ENCODE assay signal across 16 cellular contexts in the genomic region with DNA sequence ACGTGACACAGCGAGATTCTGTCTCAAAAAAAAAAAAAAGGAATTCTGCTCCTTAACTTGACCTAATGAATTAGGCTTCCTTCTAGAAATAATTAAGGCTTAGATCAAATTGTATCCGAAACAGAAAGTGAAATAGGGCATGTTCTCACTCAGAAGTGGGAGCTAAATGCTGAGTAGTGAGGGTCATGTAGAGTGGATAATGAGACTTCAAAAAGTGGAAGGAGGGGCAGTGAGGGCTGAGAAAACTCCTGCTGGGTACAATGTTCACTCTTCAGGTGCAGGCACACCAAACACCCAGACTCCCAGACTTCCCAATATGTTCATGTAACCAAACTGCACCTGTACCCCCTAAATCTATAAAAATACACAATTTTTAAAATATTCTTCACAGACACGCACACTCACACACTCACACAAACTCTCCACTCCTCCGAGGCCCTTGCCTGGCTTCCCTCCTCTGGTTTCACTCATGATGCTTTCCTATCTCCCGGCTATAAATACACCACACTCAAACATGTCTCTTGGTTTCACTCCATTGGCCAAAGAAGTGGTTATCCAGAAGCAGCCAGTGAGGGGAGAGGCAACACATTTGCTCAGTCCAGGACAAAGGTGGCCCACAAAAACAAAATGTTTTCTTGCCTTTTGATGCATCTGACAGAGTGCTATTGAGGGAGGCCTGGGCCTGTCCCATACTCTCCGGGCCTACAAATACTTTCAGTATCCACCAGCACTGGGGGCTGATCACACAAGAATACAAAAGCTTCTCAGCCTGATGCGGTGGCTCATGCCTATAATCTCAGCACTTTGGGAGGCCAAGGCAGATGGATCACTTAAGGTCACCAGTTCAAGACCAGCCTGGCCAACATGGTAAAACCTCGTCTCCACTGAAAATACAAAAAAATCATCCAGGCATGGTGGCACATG.
DNase-seq lines count a peak whose midpoint lies in the region; ATAC-seq, FAIRE-seq and TF ChIP-seq lines count a peak whose summit lies in the region.
"Had no signal": no experiment of that assay in that cellular context is flagged by ENCODE, and none has a peak within 500 bp of the region (broad histone marks: within the 10 kb centered on the region; RNA-seq: fewer than 3 reads in every experiment).

No MANE protein-coding gene starts in this region.

- no peaks in the 10 kb centered on the region for H3K9me3 ChIP-seq in H1 (ENCODE audit: insufficient read depth in 2 of 2, low read depth in 1 of 2, low read length in 1 of 2)
- no peaks in the 10 kb centered on the region for H3K9me3 ChIP-seq in small intestine (ENCODE audit: control insufficient read depth, low read depth)
- H3K9me3 ChIP-seq: SJSA1, tibial artery had no signal

- no peak overlapping the region for H2BK5ac ChIP-seq in H1 (ENCODE audit: low read depth, low read length)

- no peak overlapping the region for H3K14ac ChIP-seq in H1 (ENCODE audit: insufficient read length)

- no peaks in the 10 kb centered on the region for H3K23me2 ChIP-seq in H1 (ENCODE audit: low read depth, low read length)

- no peak overlapping the region for H4K5ac ChIP-seq in H1 (ENCODE audit: insufficient read length, low read depth, low read length)

- CTCF ChIA-PET in H1 (lab: Charles Lee; ENCODE audit: partially characterized antibody) = interaction anchor here (0.6 kb wide), 1 partner anchor 164 kb away, joined by 3 read pairs; no protein-coding TSS in a partner anchor

- H3K27me3 ChIP-seq in H1 (replicated peaks in 1 of 4; ENCODE audit: control insufficient read depth in 3 of 4, extremely low read depth in 1 of 4, insufficient read depth in 3 of 4, low read length in 3 of 4) = no peaks in the 10 kb centered on the region
- H3K27me3 ChIP-seq in small intestine (ENCODE audit: control insufficient read depth in 2 of 2, insufficient read depth in 2 of 2, low read length in 2 of 2) = no peaks in the 10 kb centered on the region
- H3K27me3 ChIP-seq: brain microvascular endothelial cell, SJSA1, tibial artery had no signal

- TF ChIP-seq EP300 in H1 (IDR thresholded peaks at IDR 0.05; ENCODE audit: borderline replicate concordance in 1 of 2, low read depth in 2 of 2, low read length in 2 of 2) = no peak

- no peak for TF ChIP-seq POLR2A in H1 (IDR thresholded peaks at IDR 0.05; ENCODE audit: control extremely low read depth in 1 of 2, low read depth in 2 of 2, low read length in 2 of 2)

- no peak overlapping the region for H3K18ac ChIP-seq in H1 (ENCODE audit: extremely low read depth, low read length)

- no peak overlapping the region for H2BK20ac ChIP-seq in H1 (ENCODE audit: low read length)

- H2AFZ ChIP-seq in H1 (ENCODE audit: low read length) = no peak overlapping the region

- no peaks in the 10 kb centered on the region for H3K79me2 ChIP-seq in H1 (ENCODE audit: control insufficient read depth in 1 of 2, insufficient read depth in 2 of 2, low read length in 2 of 2)

- no peak overlapping the region for H2AK5ac ChIP-seq in H1 (ENCODE audit: low read depth, low read length)

- DNase-seq in NCI-H2196 (lab: John Stamatoyannopoulos, UW; ENCODE audit: unreplicated experiment) (peak; percentile 2), NCI-H2196 treated with DMSO at 0.1 percent for 48 hours (lab: John Stamatoyannopoulos, UW; ENCODE audit: unreplicated experiment) (no peak), NCI-H2107 (lab: John Stamatoyannopoulos, UW) (peak; percentile 44), H1 (ENCODE audit: low read depth in 1 of 2, low spot score in 2 of 2) (no peak), small intestine (peak; percentile 74), activated gamma-delta T cell (lab: John Stamatoyannopoulos, UW) (no peak), GOT3 (lab: John Stamatoyannopoulos, UW) (no peak)
- DNase-seq: activated T-cell treated with anti-CD3 and anti-CD28 coated beads, Interleukin-2, amount 50 U/mL, for 48 hours; brain microvascular endothelial cell; DMS 273 treated with DMSO at 0.1 percent for 48 hours; KBM-7; NCI-H526; tibial artery had no signal

- no peaks in the 10 kb centered on the region for H4K20me1 ChIP-seq in H1 (replicated peaks in 1 of 2; ENCODE audit: control insufficient read depth in 1 of 2, insufficient read depth in 2 of 2, low read length in 2 of 2)

- H3K4me3 ChIP-seq in H1 (ENCODE audit: extremely low read depth in 1 of 4, insufficient read depth in 2 of 4, low read depth in 3 of 4, low read length in 4 of 4) (no peak overlapping the region), small intestine (ENCODE audit: low read depth in 1 of 2, low read length in 2 of 2) (no peak overlapping the region)
- H3K4me3 ChIP-seq: SJSA1, tibial artery had no signal

- no peak for TF ChIP-seq CTCF in H1 (IDR thresholded peaks at IDR 0.05; ENCODE audit: control extremely low read depth in 1 of 3, insufficient read depth in 1 of 3, low read depth in 1 of 3, low read length in 3 of 3)

- POLR2A ChIA-PET in H1 (lab: Charles Lee; ENCODE audit: partially characterized antibody) = interaction anchor here (0.6 kb wide), 1 partner anchor 78 kb away, joined by 3 read pairs; no protein-coding TSS in a partner anchor

- ATAC-seq in HG02938 (IDR thresholded peaks at IDR 0.05; ENCODE audit: unreplicated experiment) = no peak

- no peak overlapping the region for H2BK120ac ChIP-seq in H1 (replicated peaks; ENCODE audit: low read depth, low read length)

- H3K27ac ChIP-seq in H1 (ENCODE audit: low read depth, low read length) (no peak overlapping the region), small intestine (ENCODE audit: low read depth in 1 of 2, low read length in 1 of 2) (peak overlapping the region; percentile 37 to 43)
- H3K27ac ChIP-seq: brain microvascular endothelial cell, SJSA1, tibial artery had no signal

- H3K79me1 ChIP-seq in H1 (ENCODE audit: low read depth, low read length) = no peaks in the 10 kb centered on the region

- H3K4me1 ChIP-seq in H1 (replicated peaks in 1 of 4; ENCODE audit: control insufficient read depth in 3 of 4, insufficient read depth in 4 of 4, low read length in 3 of 4) (no peaks in the 10 kb centered on the region), small intestine (ENCODE audit: control insufficient read depth in 2 of 2, insufficient read depth in 1 of 2, low read depth in 1 of 2, low read length in 1 of 2) (peaks cover 10 to 13% of the 10 kb centered on the region in 2 donors)
- H3K4me1 ChIP-seq: SJSA1, tibial artery had no signal

- no peak for TF ChIP-seq RAD21 in H1 (IDR thresholded peaks at IDR 0.05 in 1 of 2, conservative IDR thresholded peaks at IDR 0.05 in 1 of 2; ENCODE audit: low read depth in 2 of 2, low read length in 2 of 2)

- no peak overlapping the region for H3K23ac ChIP-seq in H1 (ENCODE audit: insufficient read length)

- H3K4ac ChIP-seq in H1 (replicated peaks; ENCODE audit: insufficient read length, low read depth, low read length) = no peak overlapping the region

- no peak overlapping the region for H2BK15ac ChIP-seq in H1 (ENCODE audit: low read length)

- H3K9ac ChIP-seq in H1 (replicated peaks in 1 of 4; ENCODE audit: extremely low read depth in 1 of 4, low read depth in 3 of 4, low read length in 3 of 4) = no peak overlapping the region

- H4K91ac ChIP-seq in H1 (replicated peaks; ENCODE audit: insufficient read length, low read length) = no peak overlapping the region

- H3K36me3 ChIP-seq in H1 (ENCODE audit: control insufficient read depth in 2 of 4, insufficient read depth in 4 of 4, low read length in 3 of 4) (no peaks in the 10 kb centered on the region), small intestine (ENCODE audit: control insufficient read depth in 2 of 2, insufficient read depth in 2 of 2, low read length in 2 of 2) (no peaks in the 10 kb centered on the region)
- H3K36me3 ChIP-seq: brain microvascular endothelial cell, SJSA1, tibial artery had no signal

- H4K8ac ChIP-seq in H1 (ENCODE audit: extremely low read depth, insufficient read depth, low read length) = peak overlapping the region; percentile 57; the same call in 1 of the 2 replicates

- no peak overlapping the region for H3K4me2 ChIP-seq in H1 (ENCODE audit: insufficient read depth in 1 of 2, low read depth in 2 of 2, low read length in 2 of 2)

- FAIRE-seq in H1 (lab: Jason Lieb, UNC) (no peak), small intestine (lab: Jason Lieb, UNC) (no peak)
- FAIRE-seq: A204.1 had no signal

- no peak overlapping the region for H3K56ac ChIP-seq in H1 (replicated peaks; ENCODE audit: insufficient read length, low read depth, low read length)

- H2BK12ac ChIP-seq in H1 (ENCODE audit: low read depth, low read length) = no peak overlapping the region

- 89 to 100% methylated on average over 1 to 9 of the region's 9 CpGs for WGBS in H1 (ENCODE audit: extremely low coverage in 1 of 2, insufficient coverage in 1 of 2, insufficient read length in 1 of 2, insufficient replicate concordance in 2 of 2, low coverage in 1 of 2, low lambda C conversion rate in 2 of 2, missing lambda C conversion rate in 1 of 2), 2 experiments
- 58 to 60% (median 59%) methylated on average over 9 of the region's 9 CpGs for WGBS in small intestine, 3 donors

TF ChIP-seq in H1, 55 proteins besides CTCF, POLR2A, EP300 and RAD21:
- TF ChIP-seq SP2 (IDR thresholded peaks at IDR 0.05; ENCODE audit: low read length) (no peak), CHD2 (IDR thresholded peaks at IDR 0.05; ENCODE audit: low read length) (no peak), FOSL1 (IDR thresholded peaks at IDR 0.05; ENCODE audit: insufficient read depth, low read depth, low read length) (no peak), JUND (IDR thresholded peaks at IDR 0.05; ENCODE audit: low read length) (no peak), SP4 (IDR thresholded peaks at IDR 0.05; ENCODE audit: low read length) (no peak), TBP (IDR thresholded peaks at IDR 0.05; ENCODE audit: low read depth, low read length) (no peak), ZNF274 (IDR thresholded peaks at IDR 0.05; ENCODE audit: borderline replicate concordance, extremely low read depth, low read length) (no peak), EGR1 (IDR thresholded peaks at IDR 0.05; ENCODE audit: borderline replicate concordance, low read depth, low read length) (no peak), HDAC2 (IDR thresholded peaks at IDR 0.05; ENCODE audit: borderline replicate concordance in 1 of 2, low read depth in 2 of 2, low read length in 2 of 2) (no peak), CBX5 (IDR thresholded peaks at IDR 0.05; ENCODE audit: low read depth, low read length) (no peak), TCF12 (IDR thresholded peaks at IDR 0.05; ENCODE audit: low read depth, low read length) (no peak), SRF (IDR thresholded peaks at IDR 0.05; ENCODE audit: low read depth, low read length) (no peak)
- TF ChIP-seq, protein P1, sequence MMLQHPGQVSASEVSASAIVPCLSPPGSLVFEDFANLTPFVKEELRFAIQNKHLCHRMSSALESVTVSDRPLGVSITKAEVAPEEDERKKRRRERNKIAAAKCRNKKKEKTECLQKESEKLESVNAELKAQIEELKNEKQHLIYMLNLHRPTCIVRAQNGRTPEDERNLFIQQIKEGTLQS (IDR thresholded peaks at IDR 0.05; ENCODE audit: insufficient read depth, low read depth, low read length) = no peak

Comparison
In these comparisons a context has a peak if more than half of its experiments do, and no peak if none do; other contexts are left out.
1. DNase-seq: peak in NCI-H2196 (single experiment), NCI-H2107 (single experiment) and small intestine (single experiment); none in NCI-H2196 treated with DMSO at 0.1 percent for 48 hours (single experiment), H1 (0 of 2), activated gamma-delta T cell (single experiment) and GOT3 (single experiment).